ENCODE assay signal across 10 cellular contexts in the genomic region with DNA sequence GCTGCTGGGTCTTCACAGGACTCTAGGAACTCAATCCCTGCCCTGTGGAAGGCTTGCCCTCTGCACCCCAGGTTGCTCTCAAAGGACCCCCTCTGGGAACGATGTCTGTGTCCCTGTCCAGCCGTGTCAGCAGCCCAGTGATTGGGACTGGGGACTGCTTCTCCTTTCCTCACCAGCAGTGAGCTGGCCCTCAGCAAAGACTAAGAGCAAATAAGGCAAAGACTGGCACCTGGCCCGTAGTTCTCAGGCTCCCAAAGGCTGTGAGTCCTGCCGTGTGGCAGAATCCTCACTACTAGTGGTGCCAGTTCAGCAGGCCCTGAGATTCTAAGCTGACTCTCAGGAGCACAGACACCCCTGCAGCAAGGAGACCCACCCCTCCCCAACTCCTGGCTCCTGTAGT. TPM values are rescaled to one million over a fixed set of nuclear protein-coding genes. Genes with fewer than 3 reads are reported as not detected.
DNase-seq lines count a peak whose midpoint lies in the region; ATAC-seq, FAIRE-seq and TF ChIP-seq lines count a peak whose summit lies in the region.
"Had no signal": no experiment of that assay in that cellular context is flagged by ENCODE, and none has a peak within 500 bp of the region (broad histone marks: within the 10 kb centered on the region; RNA-seq: fewer than 3 reads in every experiment).

No MANE protein-coding gene starts in this region.

- TF ChIP-seq CTCF in BE2C (IDR thresholded peaks at IDR 0.05; ENCODE audit: low read depth, low read length), result no peak

- H3K27ac Mint-ChIP-seq in CD4-positive, CD25-positive, alpha-beta regulatory T cell, result peak overlapping the region; percentile 92 to 98 (median 97)
- H3K27ac Mint-ChIP-seq in activated T-cell treated with anti-CD3 and anti-CD28 coated beads, Interleukin-2, amount 50 U/mL, for 72 hours, result no peak overlapping the region

- H3K4me3 Mint-ChIP-seq in CD4-positive, CD25-positive, alpha-beta regulatory T cell, result peak overlapping the region; percentile 54 to 77 (median 70)
- peak overlapping the region; percentile 28 to 49 for H3K4me3 Mint-ChIP-seq in activated T-cell treated with anti-CD3 and anti-CD28 coated beads, Interleukin-2, amount 50 U/mL, for 72 hours

- peaks cover 68% of the 10 kb centered on the region for H3K4me1 ChIP-seq in CD4-positive, CD25-positive, alpha-beta regulatory T cell (ENCODE audit: control insufficient read depth, insufficient read depth, low read length, poor library complexity, severe bottlenecking)
- H3K4me1 ChIP-seq in BE2C, result no peaks in the 10 kb centered on the region
- H3K4me1 ChIP-seq: gastrocnemius medialis had no signal

- FAIRE-seq in GM12891 (lab: Jason Lieb, UNC) (peak; percentile 28), H54 (lab: Jason Lieb, UNC) (no peak)

- no peaks in the 10 kb centered on the region for H3K9me3 ChIP-seq in CD4-positive, CD25-positive, alpha-beta regulatory T cell (ENCODE audit: control insufficient read depth in 2 of 2, low read length in 2 of 2)
- H3K9me3 ChIP-seq in BE2C, result no peaks in the 10 kb centered on the region
- H3K9me3 ChIP-seq: gastrocnemius medialis had no signal

- TF ChIP-seq POLR2A in GM12891 (IDR thresholded peaks at IDR 0.05; ENCODE audit: low read depth, low read length) (no peak), H54 (IDR thresholded peaks at IDR 0.05; ENCODE audit: low read depth, low read length) (no peak)

- no peaks in the 10 kb centered on the region for H3K27me3 Mint-ChIP-seq in CD4-positive, CD25-positive, alpha-beta regulatory T cell
- H3K27me3 Mint-ChIP-seq in activated T-cell treated with anti-CD3 and anti-CD28 coated beads, Interleukin-2, amount 50 U/mL, for 72 hours (ENCODE audit: low read depth), result no peaks in the 10 kb centered on the region

- H3K4me1 Mint-ChIP-seq in CD4-positive, CD25-positive, alpha-beta regulatory T cell, result peaks cover 18 to 86% (median 48%) of the 10 kb centered on the region in 4 donors
- peaks cover 59% of the 10 kb centered on the region for H3K4me1 Mint-ChIP-seq in activated T-cell treated with anti-CD3 and anti-CD28 coated beads, Interleukin-2, amount 50 U/mL, for 72 hours (ENCODE audit: low read depth)

- no peaks in the 10 kb centered on the region for H3K36me3 ChIP-seq in CD4-positive, CD25-positive, alpha-beta regulatory T cell (ENCODE audit: control insufficient read depth, insufficient read depth, low read length)
- no peaks in the 10 kb centered on the region for H3K36me3 ChIP-seq in BE2C
- H3K36me3 ChIP-seq: gastrocnemius medialis had no signal

- ATAC-seq in CD4-positive, CD25-positive, alpha-beta regulatory T cell (ENCODE audit: low read depth in 2 of 2), result no peak
- ATAC-seq in activated T-cell treated with anti-CD3 and anti-CD28 coated beads, Interleukin-2, amount 50 U/mL, for 72 hours (replicated peaks in 1 of 2), result no peak
- ATAC-seq: gastrocnemius medialis had no signal

- H3K4me3 ChIP-seq in CD4-positive, CD25-positive, alpha-beta regulatory T cell (ENCODE audit: low read depth, low read length), result peak overlapping the region; percentile 43
- H3K4me3 ChIP-seq in BE2C (ENCODE audit: low read depth, low read length), result no peak overlapping the region
- H3K4me3 ChIP-seq: gastrocnemius medialis had no signal

- H3K27me3 ChIP-seq in CD4-positive, CD25-positive, alpha-beta regulatory T cell (ENCODE audit: control insufficient read depth, insufficient read depth, low read length), result no peaks in the 10 kb centered on the region
- H3K27me3 ChIP-seq in BE2C, result no peaks in the 10 kb centered on the region; the same call in 1 of the 2 replicates
- H3K27me3 ChIP-seq: gastrocnemius medialis had no signal

- H3K27ac ChIP-seq in CD4-positive, CD25-positive, alpha-beta regulatory T cell (ENCODE audit: insufficient read depth, low read length, poor library complexity, severe bottlenecking), result peak overlapping the region; percentile 78
- H3K27ac ChIP-seq: gastrocnemius medialis had no signal

- no peaks in the 10 kb centered on the region for H3K36me3 Mint-ChIP-seq in CD4-positive, CD25-positive, alpha-beta regulatory T cell
- H3K36me3 Mint-ChIP-seq in activated T-cell treated with anti-CD3 and anti-CD28 coated beads, Interleukin-2, amount 50 U/mL, for 72 hours (ENCODE audit: insufficient read depth in 2 of 2), result no peaks in the 10 kb centered on the region

- peaks cover 0 to 3% (median 0%) of the 10 kb centered on the region in 7 donors for H3K9me3 Mint-ChIP-seq in CD4-positive, CD25-positive, alpha-beta regulatory T cell
- H3K9me3 Mint-ChIP-seq in activated T-cell treated with anti-CD3 and anti-CD28 coated beads, Interleukin-2, amount 50 U/mL, for 72 hours, result no peaks in the 10 kb centered on the region

- DNase-seq in CD4-positive, CD25-positive, alpha-beta regulatory T cell, result no peak
- DNase-seq in GM12891 (ENCODE audit: insufficient read length, low spot score), result no peak
- no peak for DNase-seq in activated T-cell treated with anti-CD3 and anti-CD28 coated beads, Interleukin-2, amount 50 U/mL, for 72 hours
- DNase-seq in mesenteric fat pad (ENCODE audit: low spot score), result peak; percentile 75
- DNase-seq in BE2C, result no peak
- no peak for DNase-seq in OCI-M1 (lab: John Stamatoyannopoulos, UW)
- DNase-seq in stimulated activated CD4-positive, alpha-beta T cell treated with anti-CD3 and anti-CD28 coated beads, Interleukin-2, amount 100 ng/mL, for 48 hours, result no peak
- no peak for DNase-seq in H54 (ENCODE audit: insufficient read length, low spot score)
- DNase-seq: gastrocnemius medialis, trophoblast cell had no signal

TF ChIP-seq in GM12891, 5 proteins besides CTCF, POLR2A, EP300 and RAD21:
- TF ChIP-seq TAF1 (IDR thresholded peaks at IDR 0.05; ENCODE audit: low read depth, low read length), result no peak
- TF ChIP-seq POLR2AphosphoS5 (IDR thresholded peaks at IDR 0.05; ENCODE audit: low read depth, low read length), result no peak
- no peak for TF ChIP-seq POU2F2 (IDR thresholded peaks at IDR 0.05; ENCODE audit: low read depth, low read length)
- TF ChIP-seq PAX5 (IDR thresholded peaks at IDR 0.05; ENCODE audit: insufficient read depth, low read length, severe bottlenecking), result no peak
- TF ChIP-seq SPI1 (IDR thresholded peaks at IDR 0.05; ENCODE audit: low read depth, low read length), result no peak

RNA-seq across cellular contexts. Expression of gene TMEM163, which starts 47.8 kb away (rescaled TPM):
- 0.64 TPM for total RNA-seq in CD4-positive, CD25-positive, alpha-beta regulatory T cell
- polyA plus RNA-seq in CD4-positive, CD25-positive, alpha-beta regulatory T cell, result 1 to 10 TPM in 1 of 4 donors, under 1 TPM in 3; 0.08 to 1.0 (median 0.30) TPM
- polyA plus RNA-seq in GM12891 (2012; ENCODE audit: low read depth, missing spikeins), result 10.9 TPM
- under 1 TPM; 0.12 TPM for total RNA-seq in activated T-cell treated with anti-CD3 and anti-CD28 coated beads, Interleukin-2, amount 50 U/mL, for 72 hours
- 1.9 TPM for total RNA-seq in mesenteric fat pad
- polyA plus RNA-seq in BE2C (2012; ENCODE audit: insufficient read depth, insufficient read length, low read depth), result not detected
- total RNA-seq: gastrocnemius medialis had no signal
